ENCODE assay signal across 28 cellular contexts in the genomic region with DNA sequence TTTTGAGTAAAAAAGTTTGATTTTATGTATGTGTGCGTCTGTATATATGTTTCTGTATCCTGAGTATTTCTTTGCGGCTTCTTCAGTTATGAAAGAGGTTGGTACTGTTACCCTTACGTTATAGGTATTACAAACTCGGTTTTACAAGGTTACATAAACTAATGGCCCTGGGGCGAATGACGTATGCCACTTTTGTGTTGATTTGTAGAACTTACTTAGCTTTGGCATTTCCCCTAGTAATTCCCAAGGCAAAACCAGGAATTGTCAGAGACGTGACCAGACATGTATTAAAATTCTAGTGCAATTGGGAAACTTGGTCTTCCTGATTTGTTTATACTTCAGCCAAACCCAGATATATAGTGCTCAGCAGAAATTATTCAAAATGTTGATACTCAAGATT.
A peak's percentile ranks its signal among the peaks of the same experiment; 100 is the strongest.
DNase-seq lines count a peak whose midpoint lies in the region; ATAC-seq, FAIRE-seq and TF ChIP-seq lines count a peak whose summit lies in the region.
"Had no signal": no experiment of that assay in that cellular context is flagged by ENCODE, and none has a peak within 500 bp of the region (broad histone marks: within the 10 kb centered on the region; RNA-seq: fewer than 3 reads in every experiment).

No MANE protein-coding gene starts in this region.

- H3K9me3 Mint-ChIP-seq in CD8-positive, alpha-beta memory T cell = peaks cover 0 to 2% (median 0%) of the 10 kb centered on the region in 5 donors
- H3K9me3 Mint-ChIP-seq: effector memory CD8-positive, alpha-beta T cell had no signal

- no TSS peak for BruUV-seq in PC-3 (replicated peaks; lab: Mats Ljungman, UMichigan)

- POLR2A ChIA-PET in CD8-positive, alpha-beta memory T cell (lab: Charles Lee) = no interaction called here
- POLR2A ChIA-PET in PC-3 (lab: Charles Lee; ENCODE audit: unreplicated experiment) = interaction anchor here (0.6 kb wide), 2 partner anchors 15 to 79 kb away, joined by 3 to 5 read pairs; no protein-coding TSS in a partner anchor

- H3K4me3 Mint-ChIP-seq in CD8-positive, alpha-beta memory T cell = no peak overlapping the region
- H3K4me3 Mint-ChIP-seq: activated naive CD4-positive, alpha-beta T cell treated with anti-CD3 and anti-CD28 coated beads, Interleukin-2, amount 10 ng/mL, durations not matched to agents 7 days and 5 days had no signal

- intact Hi-C loops in PC-3 (cut with micrococcal nuclease) (no loop called here), prostate gland (cut with DNase I) (no loop called here)

- DNase-seq in CD8-positive, alpha-beta memory T cell = no peak
- peak; percentile 85 for DNase-seq in PC-3
- no peak for DNase-seq in effector memory CD4-positive, alpha-beta T cell
- peak; percentile 87 for DNase-seq in prostate gland (ENCODE audit: low spot score)
- DNase-seq in effector CD8-positive, alpha-beta T cell (lab: John Stamatoyannopoulos, UW) = no peak
- DNase-seq in GM19239 (ENCODE audit: insufficient read length, low spot score) = no peak
- no peak for DNase-seq in retina
- DNase-seq: activated CD4-positive, alpha-beta T cell treated with anti-CD3 and anti-CD28 coated beads for 1 hour; activated CD8-positive, alpha-beta memory T cell treated with anti-CD3 and anti-CD28 coated beads for 24 hours; activated naive CD4-positive, alpha-beta T cell treated with anti-CD3 and anti-CD28 coated beads, Interleukin-2, amount 10 ng/mL, durations not matched to agents 7 days and 5 days; amygdala; C1 segment of cervical spinal cord; colonic mucosa; effector memory CD8-positive, alpha-beta T cell; gastrocnemius medialis; Karpas-422; mesenchymal stem cell; MV-4-11; NCI-H146; NCI-H2107; NCI-H446; NCI-H82; RPMI8226; upper lobe of left lung had no signal

- peak; percentile 66 for ATAC-seq in PC-3
- ATAC-seq: effector memory CD8-positive, alpha-beta T cell; gastrocnemius medialis; HCT116; left lobe of liver had no signal

- H3K27ac Mint-ChIP-seq in CD8-positive, alpha-beta memory T cell = peak overlapping the region in 7 of 8 donors; percentile 49 to 100 (median 99)
- H3K27ac Mint-ChIP-seq: activated naive CD4-positive, alpha-beta T cell treated with anti-CD3 and anti-CD28 coated beads, Interleukin-2, amount 10 ng/mL, durations not matched to agents 7 days and 5 days had no signal

- H3K4me3 ChIP-seq in CD8-positive, alpha-beta memory T cell (ENCODE audit: low read length) = no peak overlapping the region
- H3K4me3 ChIP-seq in PC-3 (ENCODE audit: low read length) = no peak overlapping the region
- H3K4me3 ChIP-seq in effector memory CD4-positive, alpha-beta T cell (ENCODE audit: insufficient read depth, low read depth, low read length, poor library complexity, severe bottlenecking) = no peak overlapping the region
- no peak overlapping the region for H3K4me3 ChIP-seq in prostate gland
- H3K4me3 ChIP-seq: colonic mucosa, gastrocnemius medialis, hepatocyte, skin epidermis, upper lobe of left lung had no signal

- CTCF ChIA-PET in CD8-positive, alpha-beta memory T cell (lab: Charles Lee) = interaction anchor here (0.9 kb wide), 1 partner anchor 72 kb away, joined by 3 read pairs; no protein-coding TSS in a partner anchor
- CTCF ChIA-PET in PC-3 (lab: Charles Lee) = no interaction called here

- no peaks in the 10 kb centered on the region for H3F3A ChIP-seq in PC-3 (ENCODE audit: low read length, unreplicated experiment)

- no peaks in the 10 kb centered on the region for H3K27me3 Mint-ChIP-seq in CD8-positive, alpha-beta memory T cell
- H3K27me3 Mint-ChIP-seq: activated naive CD4-positive, alpha-beta T cell treated with anti-CD3 and anti-CD28 coated beads, Interleukin-2, amount 10 ng/mL, durations not matched to agents 7 days and 5 days; effector memory CD8-positive, alpha-beta T cell had no signal

- WGBS in prostate gland = 49% methylated on average over 7 of the region's 7 CpGs

- no peak for TF ChIP-seq POLR2A in prostate gland (IDR thresholded peaks at IDR 0.05)

- TF ChIP-seq CTCF in PC-3 (conservative IDR thresholded peaks at IDR 0.05; ENCODE audit: low read depth, low read length) (no peak), prostate gland (IDR thresholded peaks at IDR 0.05) (no peak)

- H3K4me2 ChIP-seq in PC-3 (ENCODE audit: low read length) = peak overlapping the region; percentile 0; the same call in 1 of the 2 replicates
- H3K4me2 ChIP-seq: hepatocyte had no signal

- H3K9me3 ChIP-seq in CD8-positive, alpha-beta memory T cell (ENCODE audit: low read length) = no peaks in the 10 kb centered on the region
- H3K9me3 ChIP-seq in PC-3 (ENCODE audit: low read length) = no peaks in the 10 kb centered on the region
- no peaks in the 10 kb centered on the region for H3K9me3 ChIP-seq in effector memory CD4-positive, alpha-beta T cell (ENCODE audit: control insufficient read depth, low read length)
- no peaks in the 10 kb centered on the region for H3K9me3 ChIP-seq in prostate gland
- H3K9me3 ChIP-seq: colonic mucosa, gastrocnemius medialis, upper lobe of left lung had no signal

- no peaks in the 10 kb centered on the region for H3K9me2 ChIP-seq in PC-3 (replicated peaks; ENCODE audit: low read length)

- H4K20me1 ChIP-seq in PC-3 (ENCODE audit: low read length) = no peaks in the 10 kb centered on the region

- no peaks in the 10 kb centered on the region for H3K36me3 ChIP-seq in CD8-positive, alpha-beta memory T cell (ENCODE audit: insufficient read depth, low read length)
- H3K36me3 ChIP-seq in PC-3 (ENCODE audit: low read depth, low read length) (no peaks in the 10 kb centered on the region), prostate gland (no peaks in the 10 kb centered on the region)
- no peaks in the 10 kb centered on the region for H3K36me3 ChIP-seq in effector memory CD4-positive, alpha-beta T cell (ENCODE audit: control insufficient read depth, insufficient read depth, low read length)
- H3K36me3 ChIP-seq: colonic mucosa had no signal

- no peaks in the 10 kb centered on the region for H3K79me2 ChIP-seq in PC-3 (ENCODE audit: low read length)
- H3K79me2 ChIP-seq: hepatocyte had no signal

- H3K4me1 Mint-ChIP-seq in CD8-positive, alpha-beta memory T cell = peaks cover 69 to 85% (median 70%) of the 10 kb centered on the region in 3 donors

- FAIRE-seq in GM19239 (lab: Jason Lieb, UNC) = no peak

- H3K36me3 Mint-ChIP-seq in CD8-positive, alpha-beta memory T cell = peaks cover 14 to 76% (median 23%) of the 10 kb centered on the region in 3 donors

- H2AFZ ChIP-seq in PC-3 (ENCODE audit: low read length) = no peak overlapping the region
- H2AFZ ChIP-seq: hepatocyte had no signal

- H3K27ac ChIP-seq in CD8-positive, alpha-beta memory T cell (ENCODE audit: low read depth, low read length) = no peak overlapping the region
- H3K27ac ChIP-seq in PC-3 (ENCODE audit: low read length) (peak overlapping the region; percentile 74), prostate gland (peak overlapping the region; percentile 78 to 81)
- peak overlapping the region; percentile 2 for H3K27ac ChIP-seq in effector memory CD4-positive, alpha-beta T cell (ENCODE audit: insufficient read depth, low read length, poor library complexity, severe bottlenecking)
- H3K27ac ChIP-seq: colonic mucosa, gastrocnemius medialis, hepatocyte, upper lobe of left lung had no signal

- no peaks in the 10 kb centered on the region for H3K27me3 ChIP-seq in CD8-positive, alpha-beta memory T cell (ENCODE audit: insufficient read depth, low read length, poor library complexity, severe bottlenecking)
- H3K27me3 ChIP-seq in PC-3 (ENCODE audit: low read length) (no peaks in the 10 kb centered on the region), prostate gland (replicated peaks; ENCODE audit: insufficient read depth) (no peaks in the 10 kb centered on the region)
- H3K27me3 ChIP-seq in effector memory CD4-positive, alpha-beta T cell (replicated peaks; ENCODE audit: control insufficient read depth, insufficient read depth, low read length, poor library complexity, severe bottlenecking) = no peaks in the 10 kb centered on the region
- H3K27me3 ChIP-seq: colonic mucosa, gastrocnemius medialis, hepatocyte, upper lobe of left lung had no signal

- H3K4me1 ChIP-seq in CD8-positive, alpha-beta memory T cell (ENCODE audit: insufficient read depth, low read length) = peaks cover 49% of the 10 kb centered on the region
- H3K4me1 ChIP-seq in PC-3 (ENCODE audit: insufficient read depth, low read length) = peaks cover 22% of the 10 kb centered on the region
- peaks cover 59% of the 10 kb centered on the region for H3K4me1 ChIP-seq in effector memory CD4-positive, alpha-beta T cell (ENCODE audit: control insufficient read depth, insufficient read depth, low read length, poor library complexity, severe bottlenecking)
- no peaks in the 10 kb centered on the region for H3K4me1 ChIP-seq in prostate gland (replicated peaks)
- H3K4me1 ChIP-seq: colonic mucosa had no signal

- H3K9ac ChIP-seq in PC-3 (ENCODE audit: low read length) = peak overlapping the region; percentile 45; the same call in 1 of the 2 replicates

Comparison
In these comparisons a context has a peak if more than half of its experiments do, and no peak if none do; other contexts are left out.
1. DNase-seq: peak in PC-3 (single experiment) and prostate gland (single experiment); none in CD8-positive, alpha-beta memory T cell (0 of 5), effector memory CD4-positive, alpha-beta T cell (0 of 3), effector CD8-positive, alpha-beta T cell (single experiment), GM19239 (single experiment) and retina (single experiment).